Comparison of ENCODE assay signal across 20 cellular contexts in the genomic region with DNA sequence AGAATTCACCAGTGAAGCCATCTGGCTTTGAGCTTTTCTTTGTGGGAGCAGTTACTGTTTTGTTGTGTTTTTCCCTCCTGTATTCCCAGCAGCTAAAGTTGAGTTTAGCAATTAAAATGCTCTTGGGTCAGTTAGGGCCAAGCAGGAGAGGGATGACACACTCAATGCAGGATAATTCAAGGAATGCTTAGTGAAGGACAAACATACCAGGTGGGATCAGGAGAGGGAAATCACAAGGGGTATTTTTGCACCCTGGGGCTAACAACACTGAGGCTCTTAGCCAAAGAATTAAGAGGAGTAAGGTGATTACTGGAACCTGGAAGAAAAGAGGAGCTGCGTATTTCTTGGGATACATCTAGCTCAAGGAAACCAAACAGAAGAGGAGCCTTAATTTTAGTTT.
DNase-seq lines count a peak whose midpoint lies in the region; ATAC-seq and TF ChIP-seq lines count a peak whose summit lies in the region.
"Had no signal": no experiment of that assay in that cellular context is flagged by ENCODE, and none has a peak within 500 bp of the region (broad histone marks: within the 10 kb centered on the region; RNA-seq: fewer than 3 reads in every experiment).

No MANE protein-coding gene starts in this region.

- POLR2A ChIA-PET in HEK293T (lab: Yijun Ruan, JAX) = no interaction called here

- CTCF ChIA-PET in HEK293T (lab: Yijun Ruan, JAX) = no interaction called here

- H3K4me2 ChIP-seq in trophoblast cell (ENCODE audit: low read length) = no peak overlapping the region

- peaks cover 16% of the 10 kb centered on the region for H3K4me1 Mint-ChIP-seq in endodermal cell
- no peaks in the 10 kb centered on the region for H3K4me1 Mint-ChIP-seq in immature natural killer cell
- H3K4me1 Mint-ChIP-seq: CD4-positive, CD25-positive, alpha-beta regulatory T cell had no signal

- H4K12ac ChIP-seq in trophoblast cell (ENCODE audit: low read depth, low read length) = no peak overlapping the region

- no peak overlapping the region for H3K14ac ChIP-seq in trophoblast cell (ENCODE audit: low read length)

- H2AK5ac ChIP-seq in trophoblast cell (ENCODE audit: low read length) = no peak overlapping the region

- H3K36me3 ChIP-seq in HUES6 (ENCODE audit: control insufficient read depth, insufficient read depth, low read length) (no peaks in the 10 kb centered on the region), endodermal cell (ENCODE audit: control insufficient read depth, insufficient read depth, low read length) (no peaks in the 10 kb centered on the region), iPS-20b (ENCODE audit: insufficient read depth, low read depth, low read length) (no peaks in the 10 kb centered on the region), trophoblast cell (ENCODE audit: control insufficient read depth in 1 of 2, insufficient read depth in 2 of 2, low read length in 2 of 2) (no peaks in the 10 kb centered on the region)

- no peak overlapping the region for H2BK120ac ChIP-seq in trophoblast cell (ENCODE audit: insufficient read depth, low read length, poor library complexity)

- H3K9ac ChIP-seq in HUES6 (ENCODE audit: low read length) (no peak overlapping the region), endodermal cell (ENCODE audit: extremely low read depth, low read length, poor library complexity, severe bottlenecking) (no peak overlapping the region), iPS-20b (ENCODE audit: low read depth, low read length) (peak overlapping the region; percentile 24; the same call in 1 of the 2 replicates), trophoblast cell (ENCODE audit: low read length) (no peak overlapping the region)

- H3K4me3 ChIP-seq in HUES6 (ENCODE audit: low read depth, low read length) (no peak overlapping the region), endodermal cell (ENCODE audit: low read length) (peak overlapping the region; percentile 59), iPS-20b (ENCODE audit: low read length) (peak overlapping the region; percentile 12; the same call in 1 of the 2 replicates), trophoblast cell (ENCODE audit: low read depth, low read length) (no peak overlapping the region)

- H3K23ac ChIP-seq in trophoblast cell (ENCODE audit: low read length) = no peak overlapping the region

- H3K4me3 Mint-ChIP-seq in endodermal cell = no peak overlapping the region
- no peak overlapping the region for H3K4me3 Mint-ChIP-seq in immature natural killer cell
- H3K4me3 Mint-ChIP-seq: CD4-positive, CD25-positive, alpha-beta regulatory T cell had no signal

- H2BK5ac ChIP-seq in trophoblast cell (ENCODE audit: low read depth, low read length, poor library complexity) = no peak overlapping the region

- H3K4me1 ChIP-seq in HUES6 (ENCODE audit: control insufficient read depth, insufficient read depth, low read length) (peaks cover 12% of the 10 kb centered on the region), endodermal cell (ENCODE audit: control insufficient read depth, insufficient read depth, low read length) (no peaks in the 10 kb centered on the region), iPS-20b (ENCODE audit: insufficient read depth, low read length) (peaks cover 20% of the 10 kb centered on the region), trophoblast cell (ENCODE audit: control insufficient read depth in 1 of 2, insufficient read depth in 2 of 2, low read length in 2 of 2) (peaks cover 0 to 4% of the 10 kb centered on the region in 2 experiments)

- no peak for TF ChIP-seq CTCF in endodermal cell (conservative IDR thresholded peaks at IDR 0.05)

- no peak overlapping the region for H3K4ac ChIP-seq in trophoblast cell (ENCODE audit: low read depth, low read length)

- no peak overlapping the region for H4K8ac ChIP-seq in trophoblast cell (ENCODE audit: low read depth, low read length)

- H3K27me3 Mint-ChIP-seq in endodermal cell (ENCODE audit: insufficient read depth) = no peaks in the 10 kb centered on the region
- peaks cover 0 to 2% (median 0%) of the 10 kb centered on the region in 3 donors for H3K27me3 Mint-ChIP-seq in immature natural killer cell (ENCODE audit: low read depth in 3 of 3)
- H3K27me3 Mint-ChIP-seq: CD4-positive, CD25-positive, alpha-beta regulatory T cell had no signal

- DNase-seq in endodermal cell = peak; percentile 65
- peak; percentile 60 to 80 for DNase-seq in trophoblast cell
- no peak for DNase-seq in RPMI8226
- DNase-seq in HEK293T (ENCODE audit: extremely low spot score) = no peak
- DNase-seq in immature natural killer cell = no peak
- DNase-seq: CD4-positive, CD25-positive, alpha-beta regulatory T cell; DMS79 treated with DMSO at 0.1 percent for 48 hours; KG1; NCI-H1092 treated with DMSO at 0.1 percent for 48 hours; NCI-H1436 treated with DMSO at 0.1 percent for 48 hours; NCI-H2029; NCI-H2227 treated with DMSO at 0.1 percent for 48 hours; NCI-H510A treated with DMSO at 0.1 percent for 48 hours; NCI-H774; NK-92 treated with Interleukin-12 subunit alpha and Interleukin-12 subunit beta, amount 100 ng/mL, for 24 hours had no signal

- no peak overlapping the region for H2BK12ac ChIP-seq in trophoblast cell (ENCODE audit: low read length)

- no peaks in the 10 kb centered on the region for H3K79me2 ChIP-seq in trophoblast cell (ENCODE audit: control insufficient read depth, insufficient read depth, low read length, poor library complexity)

- no peak for ATAC-seq in GM21360 (IDR thresholded peaks at IDR 0.05; ENCODE audit: unreplicated experiment)
- ATAC-seq: Panc1, SK-N-SH treated with all-trans-retinoic acid at 6 μM for 48 hours had no signal

- H3K27me3 ChIP-seq in HUES6 (ENCODE audit: control insufficient read depth, insufficient read depth, low read length) = no peaks in the 10 kb centered on the region
- H3K27me3 ChIP-seq in endodermal cell (ENCODE audit: control insufficient read depth, insufficient read depth, low read length, poor library complexity, severe bottlenecking) = no peaks in the 10 kb centered on the region
- no peaks in the 10 kb centered on the region for H3K27me3 ChIP-seq in iPS-20b (ENCODE audit: insufficient read depth, low read length)
- no peaks in the 10 kb centered on the region for H3K27me3 ChIP-seq in trophoblast cell (ENCODE audit: insufficient read depth, low read length)

- H3K79me1 ChIP-seq in trophoblast cell (ENCODE audit: low read length) = no peaks in the 10 kb centered on the region

- WGBS in endodermal cell (ENCODE audit: insufficient coverage in 1 of 2, insufficient read length in 1 of 2), 2 experiments = 74 to 83% methylated on average over 1 of the region's 1 CpG
- WGBS in trophoblast cell (ENCODE audit: extremely low coverage, insufficient coverage, insufficient read length) = no CpG with 5 or more reads among the region's 1 CpG

- H3K27ac Mint-ChIP-seq in endodermal cell (peak overlapping the region; percentile 56), immature natural killer cell (no peak overlapping the region)
- H3K27ac Mint-ChIP-seq: CD4-positive, CD25-positive, alpha-beta regulatory T cell had no signal

- H3K9me3 Mint-ChIP-seq in endodermal cell (peaks cover 2% of the 10 kb centered on the region), immature natural killer cell (peaks cover 11 to 34% (median 19%) of the 10 kb centered on the region in 6 donors)

- H3K18ac ChIP-seq in trophoblast cell (ENCODE audit: low read length) = no peak overlapping the region

- no peak overlapping the region for H4K91ac ChIP-seq in trophoblast cell (ENCODE audit: low read depth, low read length)

- peak overlapping the region; percentile 12; the same call in 1 of the 2 replicates for H3K27ac ChIP-seq in HUES6 (ENCODE audit: low read depth, low read length)
- no peak overlapping the region for H3K27ac ChIP-seq in endodermal cell (ENCODE audit: low read depth, low read length)
- no peak overlapping the region for H3K27ac ChIP-seq in iPS-20b (ENCODE audit: low read length)
- no peak overlapping the region for H3K27ac ChIP-seq in trophoblast cell (ENCODE audit: low read depth, low read length)

- H2AFZ ChIP-seq in trophoblast cell (ENCODE audit: insufficient read depth, low read length, poor library complexity) = no peak overlapping the region

- no peaks in the 10 kb centered on the region for H3K36me3 Mint-ChIP-seq in endodermal cell (ENCODE audit: low read depth)
- peaks cover 0 to 3% (median 0%) of the 10 kb centered on the region in 3 donors for H3K36me3 Mint-ChIP-seq in immature natural killer cell
- H3K36me3 Mint-ChIP-seq: CD4-positive, CD25-positive, alpha-beta regulatory T cell had no signal

- H3K9me3 ChIP-seq in HUES6 (ENCODE audit: control insufficient read depth, insufficient read depth, low read depth, low read length) (no peaks in the 10 kb centered on the region), endodermal cell (ENCODE audit: control insufficient read depth, low read length) (no peaks in the 10 kb centered on the region), iPS-20b (ENCODE audit: insufficient read depth, low read depth, low read length) (no peaks in the 10 kb centered on the region), trophoblast cell (ENCODE audit: insufficient read depth, low read depth, low read length) (no peaks in the 10 kb centered on the region)

TF ChIP-seq in HEK293T, 16 proteins besides CTCF, POLR2A, EP300 and RAD21:
- no peak for TF ChIP-seq L3MBTL2 (conservative IDR thresholded peaks at IDR 0.05)
- TF ChIP-seq TARDBP (IDR thresholded peaks at IDR 0.05) = no peak
- no peak for TF ChIP-seq ARNT (IDR thresholded peaks at IDR 0.05)
- TF ChIP-seq NFRKB (IDR thresholded peaks at IDR 0.05) = no peak

Comparison
In these comparisons a context has a peak if more than half of its experiments do, and no peak if none do; other contexts are left out.
1. H3K4me3 ChIP-seq: peak in endodermal cell (single experiment) and iPS-20b (single experiment); none in HUES6 (single experiment) and trophoblast cell (single experiment).
2. DNase-seq: peak in endodermal cell (single experiment) and trophoblast cell (2 of 2); none in RPMI8226 (single experiment), HEK293T (single experiment) and immature natural killer cell (0 of 3).